Comparison of ENCODE assay signal across 5 cellular contexts in genomic region chr2:20940856-20941255, GRCh38.
"Had no signal": no experiment of that assay in that cellular context is flagged by ENCODE, and none has a peak within 500 bp of the region (broad histone marks: within the 10 kb centered on the region; RNA-seq: fewer than 3 reads in every experiment).

No MANE protein-coding gene starts in this region.

- ATAC-seq: GM23338, K562 had no signal

- H3K9me3 Mint-ChIP-seq: GM23338, H9 had no signal

- DNase-seq: H9, HCEC 1CT, IMR-90 had no signal

- H3K27ac Mint-ChIP-seq: GM23338, H9 had no signal

- H3K4me3 Mint-ChIP-seq: GM23338, H9 had no signal

- H3K4me3 ChIP-seq: GM23338, K562 had no signal
